ENCODE assay signal across 15 cellular contexts in genomic region chr6:4351506-4351852, GRCh38.
DNase-seq lines count a peak whose midpoint lies in the region; ATAC-seq and TF ChIP-seq lines count a peak whose summit lies in the region.
"Had no signal": no experiment of that assay in that cellular context is flagged by ENCODE, and none has a peak within 500 bp of the region (broad histone marks: within the 10 kb centered on the region; RNA-seq: fewer than 3 reads in every experiment).

No MANE protein-coding gene starts in this region.

- H3K9me3 ChIP-seq in smooth muscle cell (replicated peaks; ENCODE audit: low read depth): no peaks in the 10 kb centered on the region

- H3K4me2 ChIP-seq in smooth muscle cell: peak overlapping the region; percentile 77

- peak overlapping the region; percentile 95 for H3K27ac Mint-ChIP-seq in HFFc6
- H3K27ac Mint-ChIP-seq in activated naive CD4-positive, alpha-beta T cell treated with anti-CD3 and anti-CD28 coated beads, Interleukin-2, amount 50 U/mL, for 72 hours: no peak overlapping the region
- H3K27ac Mint-ChIP-seq: activated naive CD8-positive, alpha-beta T cell treated with anti-CD3 and anti-CD28 coated beads, Interleukin-2, amount 50 U/mL, for 24 hours; CD4-positive, CD25-positive, alpha-beta regulatory T cell; type B pancreatic cell had no signal

- peak overlapping the region; percentile 87 for H3K4me3 Mint-ChIP-seq in HFFc6
- H3K4me3 Mint-ChIP-seq: activated naive CD8-positive, alpha-beta T cell treated with anti-CD3 and anti-CD28 coated beads, Interleukin-2, amount 50 U/mL, for 24 hours; CD4-positive, CD25-positive, alpha-beta regulatory T cell; IgD-negative memory B cell; type B pancreatic cell had no signal

- H3K9me3 Mint-ChIP-seq in HFFc6: no peaks in the 10 kb centered on the region
- peaks cover 0 to 3% of the 10 kb centered on the region in 2 donors for H3K9me3 Mint-ChIP-seq in activated naive CD4-positive, alpha-beta T cell treated with anti-CD3 and anti-CD28 coated beads, Interleukin-2, amount 50 U/mL, for 72 hours
- H3K9me3 Mint-ChIP-seq: activated naive CD8-positive, alpha-beta T cell treated with anti-CD3 and anti-CD28 coated beads, Interleukin-2, amount 50 U/mL, for 24 hours had no signal

- H3K79me2 ChIP-seq in smooth muscle cell (ENCODE audit: low read depth): no peaks in the 10 kb centered on the region
- H3K79me2 ChIP-seq: parathyroid adenoma had no signal

- DNase-seq in HFFc6: no peak
- no peak for DNase-seq in smooth muscle cell (lab: John Stamatoyannopoulos, UW; ENCODE audit: unreplicated experiment)
- no peak for DNase-seq in activated naive CD4-positive, alpha-beta T cell treated with anti-CD3 and anti-CD28 coated beads, Interleukin-2, amount 50 U/mL, for 72 hours (ENCODE audit: low spot score in 2 of 2)
- no peak for DNase-seq in NCI-H187 (lab: John Stamatoyannopoulos, UW)
- DNase-seq in AG08396 (ENCODE audit: low spot score): no peak
- DNase-seq: activated naive CD8-positive, alpha-beta T cell treated with anti-CD3 and anti-CD28 coated beads, Interleukin-2, amount 50 U/mL, for 24 hours; CD4-positive, CD25-positive, alpha-beta regulatory T cell; GF-D8; NCI-H1694 had no signal

- H3K9ac ChIP-seq in smooth muscle cell (ENCODE audit: low read depth): peak overlapping the region; percentile 74
- H3K9ac ChIP-seq: parathyroid adenoma had no signal

- no peaks in the 10 kb centered on the region for H3K36me3 ChIP-seq in smooth muscle cell (ENCODE audit: low read depth)

- WGBS in smooth muscle cell (ENCODE audit: low lambda C conversion rate): 62% methylated on average over 7 of the region's 7 CpGs

- H3K27ac ChIP-seq in cingulate gyrus (ENCODE audit: low read depth, low read length) (peak overlapping the region; percentile 39), layer of hippocampus (ENCODE audit: low read depth, low read length) (peak overlapping the region; percentile 49), smooth muscle cell (ENCODE audit: low read depth) (peak overlapping the region; percentile 95)
- H3K27ac ChIP-seq: parathyroid adenoma had no signal

- H3K4me1 ChIP-seq in smooth muscle cell (ENCODE audit: low read depth): peaks cover 5% of the 10 kb centered on the region

- peaks cover 89% of the 10 kb centered on the region for H3K4me1 Mint-ChIP-seq in HFFc6 (ENCODE audit: low read depth)
- H3K4me1 Mint-ChIP-seq: activated naive CD8-positive, alpha-beta T cell treated with anti-CD3 and anti-CD28 coated beads, Interleukin-2, amount 50 U/mL, for 24 hours; CD4-positive, CD25-positive, alpha-beta regulatory T cell had no signal

- no peaks in the 10 kb centered on the region for H3K27me3 ChIP-seq in layer of hippocampus (ENCODE audit: control insufficient read depth, insufficient read depth, low read length)
- no peaks in the 10 kb centered on the region for H3K27me3 ChIP-seq in smooth muscle cell (ENCODE audit: low read depth)

- H4K20me1 ChIP-seq in smooth muscle cell (ENCODE audit: low read depth): no peaks in the 10 kb centered on the region

- no peak for ATAC-seq in GM21515 (IDR thresholded peaks at IDR 0.05; ENCODE audit: unreplicated experiment)
- no peak for ATAC-seq in activated naive CD4-positive, alpha-beta T cell treated with anti-CD3 and anti-CD28 coated beads, Interleukin-2, amount 50 U/mL, for 72 hours
- ATAC-seq: activated naive CD8-positive, alpha-beta T cell treated with anti-CD3 and anti-CD28 coated beads, Interleukin-2, amount 50 U/mL, for 24 hours had no signal

- peak overlapping the region; percentile 8 for H2AFZ ChIP-seq in smooth muscle cell (ENCODE audit: low read depth)
- H2AFZ ChIP-seq: parathyroid adenoma had no signal

- no peaks in the 10 kb centered on the region for H3K36me3 Mint-ChIP-seq in HFFc6 (ENCODE audit: low read depth)
- no peaks in the 10 kb centered on the region for H3K36me3 Mint-ChIP-seq in activated naive CD4-positive, alpha-beta T cell treated with anti-CD3 and anti-CD28 coated beads, Interleukin-2, amount 50 U/mL, for 72 hours
- H3K36me3 Mint-ChIP-seq: CD4-positive, CD25-positive, alpha-beta regulatory T cell; IgD-negative memory B cell; type B pancreatic cell had no signal

- TF ChIP-seq CTCF in HFFc6 (IDR thresholded peaks at IDR 0.05): no peak
- TF ChIP-seq CTCF in smooth muscle cell (IDR thresholded peaks at IDR 0.05; ENCODE audit: borderline replicate concordance, insufficient read depth, poor library complexity, severe bottlenecking): no peak

- peaks cover 20% of the 10 kb centered on the region for H3F3A ChIP-seq in smooth muscle cell (ENCODE audit: low read depth)

- H3K27me3 Mint-ChIP-seq in HFFc6 (ENCODE audit: insufficient read depth): no peaks in the 10 kb centered on the region; the same call in 1 of the 2 replicates
- H3K27me3 Mint-ChIP-seq: CD4-positive, CD25-positive, alpha-beta regulatory T cell had no signal

- H3K4me3 ChIP-seq in smooth muscle cell: peak overlapping the region; percentile 18

Comparison
In these comparisons a context has a peak if more than half of its experiments do, and no peak if none do; other contexts are left out.
1. H3K27ac ChIP-seq: peak in every context shown above with its lines; median percentile 95 in smooth muscle cell; 49 in layer of hippocampus; 39 in cingulate gyrus.